In the genomic region with DNA sequence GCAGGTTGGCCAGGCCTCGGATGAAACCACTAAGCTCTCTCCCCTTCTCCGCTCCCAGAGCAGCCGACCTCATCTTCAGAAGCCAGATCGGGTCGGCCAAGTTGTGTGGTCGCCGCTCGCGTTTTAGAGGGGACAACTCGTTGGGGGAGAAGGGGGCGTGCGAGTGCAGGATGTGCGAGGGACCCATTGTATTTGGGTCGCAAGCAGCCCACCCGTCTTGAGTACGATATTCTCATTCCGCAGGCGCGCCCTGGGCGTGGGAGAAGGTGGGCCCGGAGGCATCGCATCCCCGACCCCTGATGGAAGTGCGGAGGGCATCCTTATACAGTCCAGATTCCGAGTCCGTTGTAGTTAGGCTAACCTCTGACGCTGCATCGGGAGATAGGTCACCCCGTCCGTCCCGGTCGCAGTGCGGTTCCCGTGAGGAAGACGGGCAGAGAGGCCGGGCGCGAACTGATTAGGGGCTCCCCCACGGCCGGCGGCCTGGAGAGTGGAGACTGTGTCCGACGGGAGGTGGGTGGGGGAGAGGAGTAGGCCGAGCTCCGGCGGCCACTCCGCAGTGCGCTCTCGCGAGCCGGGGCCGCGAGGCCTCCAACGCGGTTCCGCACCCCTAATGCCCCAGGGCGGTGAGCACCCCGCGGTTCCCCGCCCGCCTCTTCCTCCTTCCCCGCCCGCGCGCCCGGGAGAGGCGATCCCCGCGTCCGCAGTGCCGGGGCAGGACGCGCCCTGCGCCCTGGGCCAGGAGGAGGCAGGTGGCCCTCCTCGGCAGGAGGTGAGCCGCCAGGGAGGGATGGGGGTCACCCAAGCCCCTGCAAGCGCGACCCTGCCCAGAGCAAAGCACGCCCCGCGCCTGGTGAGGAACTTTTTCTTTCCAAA, we compare ENCODE assay signal across 9 cellular contexts. TPM values are rescaled to one million over a fixed set of nuclear protein-coding genes. Genes with fewer than 3 reads are reported as not detected.
DNase-seq lines count a peak whose midpoint lies in the region; ATAC-seq and TF ChIP-seq lines count a peak whose summit lies in the region.
"Had no signal": no experiment of that assay in that cellular context is flagged by ENCODE, and none has a peak within 500 bp of the region (broad histone marks: within the 10 kb centered on the region; RNA-seq: fewer than 3 reads in every experiment).

No MANE protein-coding gene starts in this region.

- H3K27me3 ChIP-seq in adipocyte (replicated peaks; ENCODE audit: control insufficient read depth, insufficient read depth, low read length), result peaks cover 47% of the 10 kb centered on the region
- peaks cover 70% of the 10 kb centered on the region for H3K27me3 ChIP-seq in lower lobe of right lung (ENCODE audit: low read depth)
- H3K27me3 ChIP-seq in thoracic aorta (replicated peaks; ENCODE audit: insufficient read depth), result no peaks in the 10 kb centered on the region

- peak overlapping the region; percentile 60 for H3K27ac ChIP-seq in lower lobe of right lung
- H3K27ac ChIP-seq in thoracic aorta, result no peak overlapping the region

- ATAC-seq in lower lobe of right lung, result peak; percentile 16 to 28
- ATAC-seq in thoracic aorta (ENCODE audit: insufficient number of reproducible peaks, low FRiP score, low read depth), result no peak
- ATAC-seq in HG03025 (IDR thresholded peaks at IDR 0.05; ENCODE audit: low FRiP score, unreplicated experiment), result no peak

- no peak for TF ChIP-seq CTCF in lower lobe of right lung (IDR thresholded peaks at IDR 0.05)
- TF ChIP-seq CTCF in thoracic aorta (IDR thresholded peaks at IDR 0.05), result no peak

- H3K36me3 ChIP-seq in adipocyte (ENCODE audit: control insufficient read depth, insufficient read depth, low read length, severe bottlenecking) (no peaks in the 10 kb centered on the region), lower lobe of right lung (no peaks in the 10 kb centered on the region), thoracic aorta (no peaks in the 10 kb centered on the region)

- no peak overlapping the region for H3K27ac Mint-ChIP-seq in activated naive CD4-positive, alpha-beta T cell treated with anti-CD3 and anti-CD28 coated beads, Interleukin-2, amount 10 ng/mL, durations not matched to agents 7 days and 5 days
- H3K27ac Mint-ChIP-seq in activated naive CD4-positive, alpha-beta T cell treated with anti-CD3 and anti-CD28 coated beads for 36 hours, result no peak overlapping the region

- H3K4me1 ChIP-seq in adipocyte (ENCODE audit: control insufficient read depth, insufficient read depth, low read length) (no peaks in the 10 kb centered on the region), lower lobe of right lung (peaks cover 43% of the 10 kb centered on the region), thoracic aorta (ENCODE audit: control insufficient read depth in 1 of 2, low read depth in 2 of 2) (peaks cover 25 to 40% of the 10 kb centered on the region in 2 donors)

- CTCF ChIA-PET in activated naive CD4-positive, alpha-beta T cell treated with anti-CD3 and anti-CD28 coated beads, Interleukin-2, amount 10 ng/mL, durations not matched to agents 7 days and 5 days (lab: Charles Lee), result interaction anchor here (1.0 to 2.1 kb wide), 3 partner anchors 100 to 108 kb away, joined by 4 to 6 read pairs (median 4); no protein-coding TSS in a partner anchor
- CTCF ChIA-PET in activated naive CD4-positive, alpha-beta T cell treated with anti-CD3 and anti-CD28 coated beads for 36 hours (lab: Charles Lee), result interaction anchor here (1.2 to 2.6 kb wide), 3 partner anchors 99 to 304 kb away, joined by 3 to 13 read pairs (median 6); a partner anchor contains a TSS

- H3K4me1 Mint-ChIP-seq in activated naive CD4-positive, alpha-beta T cell treated with anti-CD3 and anti-CD28 coated beads, Interleukin-2, amount 10 ng/mL, durations not matched to agents 7 days and 5 days, result peaks cover 30% of the 10 kb centered on the region
- H3K4me1 Mint-ChIP-seq in activated naive CD4-positive, alpha-beta T cell treated with anti-CD3 and anti-CD28 coated beads for 36 hours (ENCODE audit: low read depth), result peaks cover 33% of the 10 kb centered on the region

- H3K9me3 Mint-ChIP-seq in activated naive CD4-positive, alpha-beta T cell treated with anti-CD3 and anti-CD28 coated beads, Interleukin-2, amount 10 ng/mL, durations not matched to agents 7 days and 5 days, result no peaks in the 10 kb centered on the region
- H3K9me3 Mint-ChIP-seq in activated naive CD4-positive, alpha-beta T cell treated with anti-CD3 and anti-CD28 coated beads for 36 hours, result no peaks in the 10 kb centered on the region

- H3K4me3 ChIP-seq in adipocyte (ENCODE audit: low read length) (peak overlapping the region; percentile 76), lower lobe of right lung (peak overlapping the region; percentile 66), thoracic aorta (peak overlapping the region; percentile 70)

- no peaks in the 10 kb centered on the region for H3K9me3 ChIP-seq in adipocyte (ENCODE audit: control insufficient read depth, low read length)
- H3K9me3 ChIP-seq in lower lobe of right lung, result no peaks in the 10 kb centered on the region
- no peaks in the 10 kb centered on the region for H3K9me3 ChIP-seq in thoracic aorta

- H3K36me3 Mint-ChIP-seq in activated naive CD4-positive, alpha-beta T cell treated with anti-CD3 and anti-CD28 coated beads, Interleukin-2, amount 10 ng/mL, durations not matched to agents 7 days and 5 days, result peaks cover 3% of the 10 kb centered on the region
- H3K36me3 Mint-ChIP-seq in activated naive CD4-positive, alpha-beta T cell treated with anti-CD3 and anti-CD28 coated beads for 36 hours (ENCODE audit: low read depth), result no peaks in the 10 kb centered on the region

- intact Hi-C loops in activated naive CD4-positive, alpha-beta T cell treated with anti-CD3 and anti-CD28 coated beads for 36 hours (cut with micrococcal nuclease), result loop anchor here (5.0 kb wide), 3 partner anchors 306 to 1379 kb away; no protein-coding TSS in a partner anchor
- intact Hi-C loops in lower lobe of right lung (cut with DNase I), result no loop called here

- H3K9ac ChIP-seq in adipocyte (ENCODE audit: low read length), result no peak overlapping the region

- DNase-seq in activated naive CD4-positive, alpha-beta T cell treated with anti-CD3 and anti-CD28 coated beads, Interleukin-2, amount 10 ng/mL, durations not matched to agents 7 days and 5 days, result no peak
- DNase-seq in activated naive CD4-positive, alpha-beta T cell treated with anti-CD3 and anti-CD28 coated beads for 36 hours, result no peak
- DNase-seq in adipocyte (ENCODE audit: low read depth), result no peak
- no peak for DNase-seq in lower lobe of right lung
- DNase-seq in thoracic aorta (ENCODE audit: low spot score), result no peak
- DNase-seq in dedifferentiated amniotic fluid mesenchymal stem cell (ENCODE audit: extremely low spot score), result no peak
- no peak for DNase-seq in NOMO-1 treated with DMSO at 0.1 percent for 48 hours (lab: John Stamatoyannopoulos, UW; ENCODE audit: unreplicated experiment)

- peak overlapping the region; percentile 33 for H3K4me3 Mint-ChIP-seq in activated naive CD4-positive, alpha-beta T cell treated with anti-CD3 and anti-CD28 coated beads, Interleukin-2, amount 10 ng/mL, durations not matched to agents 7 days and 5 days
- no peak overlapping the region for H3K4me3 Mint-ChIP-seq in activated naive CD4-positive, alpha-beta T cell treated with anti-CD3 and anti-CD28 coated beads for 36 hours

- peaks cover 100% of the 10 kb centered on the region for H3K27me3 Mint-ChIP-seq in activated naive CD4-positive, alpha-beta T cell treated with anti-CD3 and anti-CD28 coated beads, Interleukin-2, amount 10 ng/mL, durations not matched to agents 7 days and 5 days
- peaks cover 63% of the 10 kb centered on the region for H3K27me3 Mint-ChIP-seq in activated naive CD4-positive, alpha-beta T cell treated with anti-CD3 and anti-CD28 coated beads for 36 hours (ENCODE audit: low read depth)

RNA-seq across cellular contexts. Expression of a gene that starts 1.6 kb away (rescaled TPM):
- total RNA-seq in activated naive CD4-positive, alpha-beta T cell treated with anti-CD3 and anti-CD28 coated beads for 36 hours, result not detected
- 1.9 TPM for total RNA-seq in lower lobe of right lung
- not detected for total RNA-seq in thoracic aorta

RNA-seq across cellular contexts. Expression of a gene that starts 56.7 kb away (rescaled TPM):
- not detected for total RNA-seq in activated naive CD4-positive, alpha-beta T cell treated with anti-CD3 and anti-CD28 coated beads for 36 hours
- 8.5 TPM for total RNA-seq in lower lobe of right lung
- total RNA-seq in thoracic aorta, result not detected
- total RNA-seq: frontal cortex had no signal

Comparison
In these comparisons a context has a peak if more than half of its experiments do, and no peak if none do; other contexts are left out.
1. ATAC-seq: peak in lower lobe of right lung (2 of 2); none in thoracic aorta (single experiment) and HG03025 (single experiment).
2. Peak in every context shown above with its lines, with median percentiles within 50 percentile points of each other: H3K4me3 ChIP-seq.